Comparison of ENCODE assay signal across 19 cellular contexts in the genomic region with DNA sequence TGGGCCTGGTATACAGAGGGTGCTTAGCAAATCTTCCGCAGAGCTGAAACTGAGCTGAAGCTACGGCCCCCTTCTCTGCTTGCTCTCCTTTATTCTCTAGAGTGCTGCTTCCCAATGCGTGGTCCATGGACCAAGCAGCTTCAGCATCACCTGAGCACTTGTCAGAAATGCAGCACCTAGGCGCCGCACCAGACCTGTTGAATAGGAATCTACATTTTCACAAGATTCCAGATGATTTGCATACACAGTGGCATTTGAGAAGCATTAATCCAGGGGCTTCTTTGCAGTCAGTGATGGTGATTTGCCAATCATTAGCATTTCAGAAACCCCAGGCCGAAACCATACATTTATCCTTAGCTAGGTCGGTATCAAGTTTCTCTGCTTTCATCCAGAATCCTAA.
A peak's percentile ranks its signal among the peaks of the same experiment; 100 is the strongest.
DNase-seq lines count a peak whose midpoint lies in the region; ATAC-seq and TF ChIP-seq lines count a peak whose summit lies in the region.
"Had no signal": no experiment of that assay in that cellular context is flagged by ENCODE, and none has a peak within 500 bp of the region (broad histone marks: within the 10 kb centered on the region; RNA-seq: fewer than 3 reads in every experiment).

No MANE protein-coding gene starts in this region.

- DNase-seq in NCI-H526 treated with DMSO at 0.1 percent for 48 hours (lab: John Stamatoyannopoulos, UW) (peak; percentile 42), glutamatergic neuron (no peak), trophoblast cell (no peak), ACHN (no peak)
- no peak for DNase-seq in activated CD4-positive, alpha-beta T cell treated with anti-CD3 and anti-CD28 coated beads, Interleukin-2, amount 50 U/mL, for 4 hours
- DNase-seq: CD4-positive, CD25-positive, alpha-beta regulatory T cell; CD8-positive, alpha-beta T cell; DMS 273 treated with DMSO at 0.1 percent for 48 hours; DMS79; EL; GDM1; GM23248; H9 had no signal

- peak overlapping the region; percentile 69 for H3K9ac ChIP-seq in trophoblast cell (ENCODE audit: low read length)
- H3K9ac ChIP-seq: BLaER1, GM23248 had no signal

- peak overlapping the region; percentile 78 for H3K27ac Mint-ChIP-seq in glutamatergic neuron (ENCODE audit: unreplicated experiment)
- H3K27ac Mint-ChIP-seq: B cell; CD4-positive, CD25-positive, alpha-beta regulatory T cell; CD8-positive, alpha-beta T cell had no signal

- no peak overlapping the region for H2BK5ac ChIP-seq in trophoblast cell (ENCODE audit: low read depth, low read length, poor library complexity)

- no peaks in the 10 kb centered on the region for H3K4me1 ChIP-seq in trophoblast cell (ENCODE audit: control insufficient read depth in 1 of 2, insufficient read depth in 2 of 2, low read length in 2 of 2)
- H3K4me1 ChIP-seq: BLaER1 had no signal

- H2AFZ ChIP-seq in trophoblast cell (ENCODE audit: insufficient read depth, low read length, poor library complexity): no peak overlapping the region
- H2AFZ ChIP-seq: GM23248 had no signal

- no peak overlapping the region for H3K18ac ChIP-seq in trophoblast cell (ENCODE audit: low read length)

- H3K9me3 Mint-ChIP-seq in glutamatergic neuron (ENCODE audit: unreplicated experiment): peaks cover 20% of the 10 kb centered on the region
- H3K9me3 Mint-ChIP-seq: CD8-positive, alpha-beta T cell; H9 had no signal

- H3K4me3 ChIP-seq in trophoblast cell (ENCODE audit: low read depth, low read length): no peak overlapping the region
- H3K4me3 ChIP-seq: BLaER1, GM12878, GM23248 had no signal

- no peak overlapping the region for H3K14ac ChIP-seq in trophoblast cell (ENCODE audit: low read length)

- H3K4ac ChIP-seq in trophoblast cell (ENCODE audit: low read depth, low read length): no peak overlapping the region

- H2AK5ac ChIP-seq in trophoblast cell (ENCODE audit: low read length): no peak overlapping the region

- H4K8ac ChIP-seq in trophoblast cell (ENCODE audit: low read depth, low read length): no peak overlapping the region

- H3K4me1 Mint-ChIP-seq in glutamatergic neuron (ENCODE audit: low read depth, unreplicated experiment): peaks cover 66% of the 10 kb centered on the region
- H3K4me1 Mint-ChIP-seq: B cell; CD4-positive, CD25-positive, alpha-beta regulatory T cell had no signal

- H3K79me2 ChIP-seq in trophoblast cell (ENCODE audit: control insufficient read depth, insufficient read depth, low read length, poor library complexity): no peaks in the 10 kb centered on the region

- H3K4me2 ChIP-seq in trophoblast cell (ENCODE audit: low read length): no peak overlapping the region
- H3K4me2 ChIP-seq: BLaER1 had no signal

- no peak overlapping the region for H4K91ac ChIP-seq in trophoblast cell (ENCODE audit: low read depth, low read length)

- no peak overlapping the region for H4K12ac ChIP-seq in trophoblast cell (ENCODE audit: low read depth, low read length)

- WGBS in trophoblast cell (ENCODE audit: extremely low coverage, insufficient coverage, insufficient read length): no CpG with 5 or more reads among the region's 7 CpGs

- H3K27me3 Mint-ChIP-seq in glutamatergic neuron (ENCODE audit: unreplicated experiment): peaks cover 4% of the 10 kb centered on the region
- H3K27me3 Mint-ChIP-seq: B cell; CD4-positive, CD25-positive, alpha-beta regulatory T cell had no signal

- H3K36me3 ChIP-seq in trophoblast cell (ENCODE audit: control insufficient read depth in 1 of 2, insufficient read depth in 2 of 2, low read length in 2 of 2): no peaks in the 10 kb centered on the region
- H3K36me3 ChIP-seq: BLaER1 had no signal

- ATAC-seq in HG03354 (IDR thresholded peaks at IDR 0.05; ENCODE audit: poor library complexity, severe bottlenecking, unreplicated experiment): no peak
- ATAC-seq: CD8-positive, alpha-beta T cell; GM12878; HCT116 had no signal

- in situ Hi-C loops in ACHN (cut with HindIII; ENCODE audit: low pct_ligation_motif_present, low pct_unique_long_range_greater_than_20kb, low sequenced_read_pairs): no loop called here

- H3K79me1 ChIP-seq in trophoblast cell (ENCODE audit: low read length): no peaks in the 10 kb centered on the region

- H2BK120ac ChIP-seq in trophoblast cell (ENCODE audit: insufficient read depth, low read length, poor library complexity): no peak overlapping the region

- H3K27me3 ChIP-seq in trophoblast cell (ENCODE audit: insufficient read depth, low read length): no peaks in the 10 kb centered on the region
- H3K27me3 ChIP-seq: BLaER1 had no signal

- H3K4me3 Mint-ChIP-seq in glutamatergic neuron (ENCODE audit: unreplicated experiment): no peak overlapping the region
- H3K4me3 Mint-ChIP-seq: B cell; CD4-positive, CD25-positive, alpha-beta regulatory T cell; CD8-positive, alpha-beta T cell; H9 had no signal

- H3K36me3 Mint-ChIP-seq in glutamatergic neuron (ENCODE audit: unreplicated experiment): no peaks in the 10 kb centered on the region
- H3K36me3 Mint-ChIP-seq: CD4-positive, CD25-positive, alpha-beta regulatory T cell; CD8-positive, alpha-beta T cell had no signal

- TF ChIP-seq CTCF in glutamatergic neuron (IDR thresholded peaks at IDR 0.05; ENCODE audit: partially characterized antibody, unreplicated experiment): no peak

- H3K23ac ChIP-seq in trophoblast cell (ENCODE audit: low read length): no peak overlapping the region

- no peak overlapping the region for H2BK12ac ChIP-seq in trophoblast cell (ENCODE audit: low read length)

- H3K9me3 ChIP-seq in trophoblast cell (ENCODE audit: insufficient read depth, low read depth, low read length): no peaks in the 10 kb centered on the region

- no peak overlapping the region for H3K27ac ChIP-seq in trophoblast cell (ENCODE audit: low read depth, low read length)
- H3K27ac ChIP-seq: BLaER1, C4-2B, GM23248 had no signal
